Comparison of ENCODE assay signal across 1 cellular context in the genomic region with DNA sequence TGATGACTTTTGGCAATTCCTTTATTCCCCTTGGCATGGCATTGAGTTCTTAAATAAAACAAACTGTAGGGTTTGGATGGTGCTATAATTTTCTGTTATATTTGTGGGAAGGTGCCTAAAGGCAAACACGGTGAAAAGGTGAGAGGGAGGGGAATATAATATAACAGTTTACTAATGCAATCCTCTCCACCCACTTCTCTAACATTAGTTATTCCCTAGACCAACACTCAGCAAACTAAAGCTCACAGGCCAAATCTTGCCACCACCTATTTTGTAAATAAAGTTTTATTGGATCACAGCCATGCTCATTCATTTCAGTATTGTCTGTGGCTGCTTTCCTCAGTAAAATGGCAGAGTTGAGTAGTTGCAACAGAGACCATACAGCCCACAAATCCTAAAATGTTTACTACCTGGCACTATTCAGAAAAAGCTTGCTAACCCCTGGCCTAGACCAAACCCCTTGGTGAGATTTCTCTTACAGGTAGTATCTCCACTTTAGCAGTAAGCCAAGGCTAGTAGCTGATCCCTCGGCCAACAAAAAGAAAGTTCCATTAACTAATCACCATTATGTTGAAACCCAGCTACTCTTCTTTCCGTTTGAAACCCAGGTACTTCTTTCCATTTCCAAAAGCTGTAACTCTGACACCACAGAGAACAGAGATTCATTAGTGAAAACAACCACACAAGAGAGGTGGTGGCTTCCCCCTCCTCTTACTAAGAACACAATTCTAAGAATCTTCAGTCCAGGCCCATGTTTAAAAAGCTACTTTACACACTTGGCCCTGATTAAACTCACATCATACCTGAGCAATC.
TF ChIP-seq lines count a peak whose summit lies in the region.

No MANE protein-coding gene starts in this region.

TF ChIP-seq in GM23338, 12 proteins besides CTCF, POLR2A, EP300 and RAD21 (continued from another document):
- TF ChIP-seq, protein P1, sequence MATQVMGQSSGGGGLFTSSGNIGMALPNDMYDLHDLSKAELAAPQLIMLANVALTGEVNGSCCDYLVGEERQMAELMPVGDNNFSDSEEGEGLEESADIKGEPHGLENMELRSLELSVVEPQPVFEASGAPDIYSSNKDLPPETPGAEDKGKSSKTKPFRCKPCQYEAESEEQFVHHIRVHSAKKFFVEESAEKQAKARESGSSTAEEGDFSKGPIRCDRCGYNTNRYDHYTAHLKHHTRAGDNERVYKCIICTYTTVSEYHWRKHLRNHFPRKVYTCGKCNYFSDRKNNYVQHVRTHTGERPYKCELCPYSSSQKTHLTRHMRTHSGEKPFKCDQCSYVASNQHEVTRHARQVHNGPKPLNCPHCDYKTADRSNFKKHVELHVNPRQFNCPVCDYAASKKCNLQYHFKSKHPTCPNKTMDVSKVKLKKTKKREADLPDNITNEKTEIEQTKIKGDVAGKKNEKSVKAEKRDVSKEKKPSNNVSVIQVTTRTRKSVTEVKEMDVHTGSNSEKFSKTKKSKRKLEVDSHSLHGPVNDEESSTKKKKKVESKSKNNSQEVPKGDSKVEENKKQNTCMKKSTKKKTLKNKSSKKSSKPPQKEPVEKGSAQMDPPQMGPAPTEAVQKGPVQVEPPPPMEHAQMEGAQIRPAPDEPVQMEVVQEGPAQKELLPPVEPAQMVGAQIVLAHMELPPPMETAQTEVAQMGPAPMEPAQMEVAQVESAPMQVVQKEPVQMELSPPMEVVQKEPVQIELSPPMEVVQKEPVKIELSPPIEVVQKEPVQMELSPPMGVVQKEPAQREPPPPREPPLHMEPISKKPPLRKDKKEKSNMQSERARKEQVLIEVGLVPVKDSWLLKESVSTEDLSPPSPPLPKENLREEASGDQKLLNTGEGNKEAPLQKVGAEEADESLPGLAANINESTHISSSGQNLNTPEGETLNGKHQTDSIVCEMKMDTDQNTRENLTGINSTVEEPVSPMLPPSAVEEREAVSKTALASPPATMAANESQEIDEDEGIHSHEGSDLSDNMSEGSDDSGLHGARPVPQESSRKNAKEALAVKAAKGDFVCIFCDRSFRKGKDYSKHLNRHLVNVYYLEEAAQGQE (IDR thresholded peaks at IDR 0.05; ENCODE audit: unreplicated experiment): no peak
- TF ChIP-seq NANOG (IDR thresholded peaks at IDR 0.05; ENCODE audit: borderline replicate concordance): no peak
TF ChIP-seq in GM23338: peak in this region for 0.
